Comparison of ENCODE assay signal across 11 cellular contexts in genomic region chr9:98942906-98943681, GRCh38. TPM values are rescaled to one million over a fixed set of nuclear protein-coding genes. Genes with fewer than 3 reads are reported as not detected.
DNase-seq lines count a peak whose midpoint lies in the region; ATAC-seq and TF ChIP-seq lines count a peak whose summit lies in the region.
"Had no signal": no experiment of that assay in that cellular context is flagged by ENCODE, and none has a peak within 500 bp of the region (broad histone marks: within the 10 kb centered on the region; RNA-seq: fewer than 3 reads in every experiment).

No MANE protein-coding gene starts in this region.

- ATAC-seq in Right ventricle myocardium inferior (peak; percentile 51), gastroesophageal sphincter (peak; percentile 14), GM21447 (IDR thresholded peaks at IDR 0.05; ENCODE audit: unreplicated experiment) (no peak)

- H3K4me3 ChIP-seq in gastroesophageal sphincter: peak overlapping the region; percentile 68 to 87
- H3K4me3 ChIP-seq: BLaER1 treated with 17β-estradiol and CSF1 and Interleukin-3, amounts not matched to agents 10 nM and 100 nM had no signal

- peak overlapping the region; percentile 60 for H3K4me3 Mint-ChIP-seq in osteocyte (ENCODE audit: unreplicated experiment)

- H3K27me3 Mint-ChIP-seq in osteocyte (ENCODE audit: unreplicated experiment): peaks cover 95% of the 10 kb centered on the region

- no peaks in the 10 kb centered on the region for H3K27me3 ChIP-seq in gastroesophageal sphincter

- no peak overlapping the region for H3K27ac Mint-ChIP-seq in osteocyte (ENCODE audit: unreplicated experiment)

- DNase-seq in Right ventricle myocardium inferior (ENCODE audit: missing footprints): no peak
- no peak for DNase-seq in cardiac septum (ENCODE audit: low spot score)
- no peak for DNase-seq in osteocyte (ENCODE audit: extremely low spot score, unreplicated experiment)
- no peak for DNase-seq in COLO829 (ENCODE audit: low spot score)
- DNase-seq in NCI-H2196 (lab: John Stamatoyannopoulos, UW; ENCODE audit: unreplicated experiment): no peak
- DNase-seq in NCI-H146 treated with DMSO at 0.1 percent for 48 hours (lab: John Stamatoyannopoulos, UW; ENCODE audit: unreplicated experiment): no peak
- DNase-seq: effector memory CD4-positive, alpha-beta T cell; NCI-H1694 had no signal

- TF ChIP-seq CTCF in gastroesophageal sphincter (IDR thresholded peaks at IDR 0.05): no peak
- no peak for TF ChIP-seq CTCF in osteocyte (IDR thresholded peaks at IDR 0.05)

- WGBS in gastroesophageal sphincter (ENCODE audit: low coverage in 1 of 2), 2 donors: 48 to 61% methylated on average over 2 to 4 of the region's 15 CpGs

- no peaks in the 10 kb centered on the region for H3K36me3 ChIP-seq in gastroesophageal sphincter
- H3K36me3 ChIP-seq: BLaER1 treated with 17β-estradiol and CSF1 and Interleukin-3, amounts not matched to agents 10 nM and 100 nM had no signal

- H3K4me1 ChIP-seq in gastroesophageal sphincter: peaks cover 0 to 84% (median 0%) of the 10 kb centered on the region in 3 donors

- no peaks in the 10 kb centered on the region for H3K36me3 Mint-ChIP-seq in osteocyte (ENCODE audit: unreplicated experiment)

- H3K27ac ChIP-seq in gastroesophageal sphincter: peak overlapping the region; percentile 74 to 97 (median 88)
- H3K27ac ChIP-seq: BLaER1 treated with 17β-estradiol and CSF1 and Interleukin-3, amounts not matched to agents 10 nM and 100 nM had no signal

- intact Hi-C loops in Right ventricle myocardium inferior (cut with DNase I): loop anchor here (1.0 to 10.0 kb wide), 3 partner anchors 34 to 78 kb away; no protein-coding TSS in a partner anchor
- intact Hi-C loops in cardiac septum (cut with DNase I): no loop called here

- no peaks in the 10 kb centered on the region for H3K9me3 Mint-ChIP-seq in osteocyte (ENCODE audit: unreplicated experiment)

- no peak for TF ChIP-seq POLR2A in gastroesophageal sphincter (IDR thresholded peaks at IDR 0.05)

- TF ChIP-seq EP300 in gastroesophageal sphincter (IDR thresholded peaks at IDR 0.05): no peak

- no peaks in the 10 kb centered on the region for H3K9me3 ChIP-seq in gastroesophageal sphincter

- peaks cover 10% of the 10 kb centered on the region for H3K4me1 Mint-ChIP-seq in osteocyte (ENCODE audit: unreplicated experiment)

RNA-seq across cellular contexts. Expression of gene COL15A1, which starts 0.6 kb away (rescaled TPM):
- total RNA-seq in Right ventricle myocardium inferior (58.3 TPM), cardiac septum (49.4 TPM), gastroesophageal sphincter (100 to 1,000 TPM in 2 of 4 donors, 10 to 100 TPM in 2; 80.5 to 256 (median 97.2) TPM), osteocyte (0.34 and 0.81 TPM in 2 replicates)

Comparison
In these comparisons a context has a peak if more than half of its experiments do, and no peak if none do; other contexts are left out.
1. RNA of gene COL15A1, which starts 0.6 kb away (total RNA-seq): 80.5 to 256 TPM in gastroesophageal sphincter, 58.3 TPM in Right ventricle myocardium inferior (single experiment) and 49.4 TPM in cardiac septum (single experiment); 0.34 to 0.81 TPM in osteocyte; every median in the first group is over 10 times any median in the second.